29 cellular contexts compared by ENCODE assay signal in the genomic region with DNA sequence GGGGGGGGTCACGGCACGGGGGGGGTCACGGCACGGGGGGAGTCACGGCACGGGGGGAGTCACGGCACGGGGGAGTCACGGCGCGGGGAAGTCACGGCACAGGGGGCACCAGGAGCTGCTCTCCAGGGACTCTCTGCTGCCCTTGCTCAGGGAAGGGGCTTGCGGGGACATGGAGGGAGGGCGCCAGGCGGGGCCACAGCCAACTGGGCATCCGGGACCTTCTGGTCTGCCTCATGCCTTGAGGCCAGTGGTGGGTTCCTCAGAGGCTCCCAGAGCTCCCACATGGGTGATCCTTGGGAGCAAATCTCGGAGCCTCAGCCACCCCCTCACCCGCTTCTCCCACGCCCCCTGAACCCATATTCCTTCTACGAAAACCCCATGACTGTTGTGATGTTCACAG.
"Had no signal": no experiment of that assay in that cellular context is flagged by ENCODE, and none has a peak within 500 bp of the region (broad histone marks: within the 10 kb centered on the region; RNA-seq: fewer than 3 reads in every experiment).

No MANE protein-coding gene starts in this region.

- H3K4me1 ChIP-seq: esophagus squamous epithelium, heart right ventricle, left lung, parathyroid adenoma, prostate gland, right atrium auricular region, sigmoid colon, suprapubic skin, transverse colon, vagina had no signal

- H3K4me3 Mint-ChIP-seq: mesothelial cell of epicardium; natural killer cell treated with Interleukin-12 subunit alpha and Interleukin-12 subunit beta and Interleukin-15 and Interleukin-18, amount 100 ng/mL, for 72 hours; neural crest cell; stimulated activated effector memory CD8-positive, alpha-beta T cell treated with anti-CD3 and anti-CD28 coated beads, Interleukin-12 subunit alpha, Interleukin-12 subunit beta, amount 100 ng/mL, for 72 hours; stimulated activated naive CD8-positive, alpha-beta T cell treated with anti-CD3 and anti-CD28 coated beads, Interleukin-15, Interleukin-2, amounts not matched to agents 100 ng/mL and 50 ng/mL, for 24 hours had no signal

- H3K27ac ChIP-seq: coronary artery, esophagus squamous epithelium, heart right ventricle, left lung, parathyroid adenoma, prostate gland, right atrium auricular region, sigmoid colon, suprapubic skin, transverse colon, vagina had no signal

- FAIRE-seq: endothelial cell of umbilical vein, islet of Langerhans had no signal

- H3K4me3 ChIP-seq: coronary artery, esophagus squamous epithelium, heart right ventricle, left lung, mucosa of descending colon, prostate gland, right atrium auricular region, sigmoid colon, suprapubic skin, transverse colon, vagina had no signal

- H3K36me3 ChIP-seq: esophagus squamous epithelium, heart right ventricle, left lung, prostate gland, right atrium auricular region, sigmoid colon, suprapubic skin, transverse colon, vagina had no signal

- ATAC-seq: heart right ventricle; left cardiac atrium; left lung; mucosa of descending colon; natural killer cell treated with Interleukin-12 subunit alpha and Interleukin-12 subunit beta and Interleukin-15 and Interleukin-18, amount 100 ng/mL, for 72 hours; stimulated activated effector memory CD8-positive, alpha-beta T cell treated with anti-CD3 and anti-CD28 coated beads, Interleukin-12 subunit alpha, Interleukin-12 subunit beta, amount 100 ng/mL, for 72 hours had no signal

- H3K27me3 ChIP-seq: right atrium auricular region, transverse colon, vagina had no signal

- DNase-seq: dermis blood vessel endothelial cell; effector memory CD4-positive, alpha-beta T cell; esophagus squamous epithelium; foreskin melanocyte; glutamatergic neuron; heart right ventricle; hippocampal formation; left cardiac atrium; left lung; mesenchymal stem cell; mucosa of descending colon; naive B cell; sigmoid colon; stimulated activated CD4-positive, alpha-beta T cell treated with anti-CD3 and anti-CD28 coated beads, Interleukin-2, amount 100 ng/mL, for 24 hours; stimulated activated CD4-positive, alpha-beta T cell treated with anti-CD3 and anti-CD28 coated beads, Interleukin-4, amount 100 ng/mL, for 24 hours; transverse colon had no signal

- H3K9me3 Mint-ChIP-seq: mesothelial cell of epicardium; natural killer cell treated with Interleukin-12 subunit alpha and Interleukin-12 subunit beta and Interleukin-15 and Interleukin-18, amount 100 ng/mL, for 72 hours; neural crest cell; stimulated activated effector memory CD8-positive, alpha-beta T cell treated with anti-CD3 and anti-CD28 coated beads, Interleukin-12 subunit alpha, Interleukin-12 subunit beta, amount 100 ng/mL, for 72 hours; stimulated activated naive CD8-positive, alpha-beta T cell treated with anti-CD3 and anti-CD28 coated beads, Interleukin-15, Interleukin-2, amounts not matched to agents 100 ng/mL and 50 ng/mL, for 24 hours had no signal

- H3K27ac Mint-ChIP-seq: mesothelial cell of epicardium; natural killer cell treated with Interleukin-12 subunit alpha and Interleukin-12 subunit beta and Interleukin-15 and Interleukin-18, amount 100 ng/mL, for 72 hours; stimulated activated effector memory CD8-positive, alpha-beta T cell treated with anti-CD3 and anti-CD28 coated beads, Interleukin-12 subunit alpha, Interleukin-12 subunit beta, amount 100 ng/mL, for 72 hours; stimulated activated naive CD8-positive, alpha-beta T cell treated with anti-CD3 and anti-CD28 coated beads, Interleukin-15, Interleukin-2, amounts not matched to agents 100 ng/mL and 50 ng/mL, for 24 hours had no signal

- H3K36me3 Mint-ChIP-seq: mesothelial cell of epicardium; naive B cell; natural killer cell treated with Interleukin-12 subunit alpha and Interleukin-12 subunit beta and Interleukin-15 and Interleukin-18, amount 100 ng/mL, for 72 hours; stimulated activated effector memory CD8-positive, alpha-beta T cell treated with anti-CD3 and anti-CD28 coated beads, Interleukin-12 subunit alpha, Interleukin-12 subunit beta, amount 100 ng/mL, for 72 hours had no signal

- H3K9me3 ChIP-seq: esophagus squamous epithelium, heart right ventricle, left lung, mucosa of descending colon, prostate gland, right atrium auricular region, suprapubic skin, transverse colon, vagina had no signal
